ENCODE assay signal across 1 cellular context in genomic region chr11:68328374-68329091, GRCh38.
TF ChIP-seq lines count a peak whose summit lies in the region.

No MANE protein-coding gene starts in this region.

TF ChIP-seq in HepG2, 621 proteins besides CTCF, POLR2A, EP300 and RAD21 (continued from another document and continues in another):
- TF ChIP-seq ZNF281 (CRISPR knock-in tag; IDR thresholded peaks at IDR 0.05; ENCODE audit: borderline replicate concordance) = peak; percentile 97
- 0 out of 2 replicates have a peak, but pooled peaks have one; percentile 15 for TF ChIP-seq YEATS2 (CRISPR knock-in tag; IDR thresholded peaks at IDR 0.05; ENCODE audit: borderline replicate concordance)
- TF ChIP-seq SMARCE1 (IDR thresholded peaks at IDR 0.05; ENCODE audit: borderline replicate concordance) = no peak
- 0 out of 2 replicates have a peak, but pooled peaks have one; percentile 64 for TF ChIP-seq ZBTB25 (CRISPR knock-in tag; IDR thresholded peaks at IDR 0.05)
- TF ChIP-seq RARG (CRISPR knock-in tag; IDR thresholded peaks at IDR 0.05; ENCODE audit: low read depth) = no peak
- TF ChIP-seq HOXA7 (CRISPR knock-in tag; IDR thresholded peaks at IDR 0.05) = no peak
- no peak for TF ChIP-seq HNRNPK (IDR thresholded peaks at IDR 0.05; ENCODE audit: low read depth, low read length, poor library complexity, severe bottlenecking)
- TF ChIP-seq SP5 (CRISPR knock-in tag; IDR thresholded peaks at IDR 0.05; ENCODE audit: borderline replicate concordance, low read depth) = peak; percentile 90
- TF ChIP-seq SOX6 (IDR thresholded peaks at IDR 0.05) = no peak
- TF ChIP-seq SOX6 (CRISPR knock-in tag; IDR thresholded peaks at IDR 0.05) = peak; percentile 79
- peak; percentile 76; the same call in 1 of the 2 replicates for TF ChIP-seq MTA1 (CRISPR knock-in tag; IDR thresholded peaks at IDR 0.05; ENCODE audit: borderline replicate concordance)
- TF ChIP-seq ZNF567 (CRISPR knock-in tag; IDR thresholded peaks at IDR 0.05; ENCODE audit: borderline replicate concordance) = no peak
- no peak for TF ChIP-seq ZNF660 (CRISPR knock-in tag; IDR thresholded peaks at IDR 0.05; ENCODE audit: borderline replicate concordance, low read depth)
- TF ChIP-seq HOMEZ (CRISPR knock-in tag; IDR thresholded peaks at IDR 0.05; ENCODE audit: low read depth) = no peak
- TF ChIP-seq ZIK1 (CRISPR knock-in tag; IDR thresholded peaks at IDR 0.05; ENCODE audit: borderline replicate concordance, low read depth) = no peak
- TF ChIP-seq CBX1 (IDR thresholded peaks at IDR 0.05; ENCODE audit: low read depth) = no peak
- TF ChIP-seq ZNF280B (CRISPR knock-in tag; IDR thresholded peaks at IDR 0.05; ENCODE audit: borderline replicate concordance) = 0 out of 2 replicates have a peak, but pooled peaks have one; percentile 43
- TF ChIP-seq ZNF574 (CRISPR knock-in tag; IDR thresholded peaks at IDR 0.05) = no peak
- TF ChIP-seq NPAS2 (CRISPR knock-in tag; IDR thresholded peaks at IDR 0.05; ENCODE audit: borderline replicate concordance) = no peak
- no peak for TF ChIP-seq ZNF619 (CRISPR knock-in tag; IDR thresholded peaks at IDR 0.05)
- no peak for TF ChIP-seq ZBTB14 (CRISPR knock-in tag; IDR thresholded peaks at IDR 0.05)
- TF ChIP-seq ZSCAN20 (CRISPR knock-in tag; IDR thresholded peaks at IDR 0.05; ENCODE audit: borderline replicate concordance) = no peak
- TF ChIP-seq ZNF512 (CRISPR knock-in tag; IDR thresholded peaks at IDR 0.05) = no peak
- TF ChIP-seq DPF2 (CRISPR knock-in tag; IDR thresholded peaks at IDR 0.05; ENCODE audit: borderline replicate concordance, low read depth) = no peak
- TF ChIP-seq KLF15 (CRISPR knock-in tag; IDR thresholded peaks at IDR 0.05; ENCODE audit: borderline replicate concordance) = no peak
- no peak for TF ChIP-seq NFE2L2 (IDR thresholded peaks at IDR 0.05; ENCODE audit: low read length)
- TF ChIP-seq ZNF329 (CRISPR knock-in tag; IDR thresholded peaks at IDR 0.05; ENCODE audit: low read depth) = 0 out of 2 replicates have a peak, but pooled peaks have one; percentile 35
- peak; percentile 37; the same call in 1 of the 2 replicates for TF ChIP-seq MNT (IDR thresholded peaks at IDR 0.05)
- no peak for TF ChIP-seq KDM6A (CRISPR knock-in tag; IDR thresholded peaks at IDR 0.05; ENCODE audit: low read depth)
- no peak for TF ChIP-seq MIER3 (CRISPR knock-in tag; IDR thresholded peaks at IDR 0.05; ENCODE audit: borderline replicate concordance)
- TF ChIP-seq ZNF17 (CRISPR knock-in tag; IDR thresholded peaks at IDR 0.05) = no peak
- no peak for TF ChIP-seq ZNF629 (CRISPR knock-in tag; conservative IDR thresholded peaks at IDR 0.05)
- TF ChIP-seq ZNF253 (CRISPR knock-in tag; IDR thresholded peaks at IDR 0.05; ENCODE audit: borderline replicate concordance) = no peak
- TF ChIP-seq TBP (CRISPR knock-in tag; IDR thresholded peaks at IDR 0.05) = no peak
- TF ChIP-seq ZUFSP (CRISPR knock-in tag; IDR thresholded peaks at IDR 0.05; ENCODE audit: borderline replicate concordance) = no peak
- TF ChIP-seq HOXA9 (CRISPR knock-in tag; IDR thresholded peaks at IDR 0.05; ENCODE audit: borderline replicate concordance) = no peak
- TF ChIP-seq FOXC1 (CRISPR knock-in tag; IDR thresholded peaks at IDR 0.05; ENCODE audit: borderline replicate concordance) = no peak
- TF ChIP-seq ZNF691 (CRISPR knock-in tag; IDR thresholded peaks at IDR 0.05; ENCODE audit: borderline replicate concordance, low read depth) = no peak
- TF ChIP-seq SMARCC2 (IDR thresholded peaks at IDR 0.05) = no peak
- no peak for TF ChIP-seq SIN3A (IDR thresholded peaks at IDR 0.05; ENCODE audit: borderline replicate concordance, low read depth, low read length)
- TF ChIP-seq ZNF644 (CRISPR knock-in tag; IDR thresholded peaks at IDR 0.05; ENCODE audit: low read depth) = no peak
- TF ChIP-seq ZNF180 (CRISPR knock-in tag; IDR thresholded peaks at IDR 0.05; ENCODE audit: borderline replicate concordance, low read depth) = no peak
- TF ChIP-seq MAFG (CRISPR knock-in tag; IDR thresholded peaks at IDR 0.05) = no peak
- TF ChIP-seq ZNF468 (CRISPR knock-in tag; IDR thresholded peaks at IDR 0.05) = no peak
- 0 out of 2 replicates have a peak, but pooled peaks have one; percentile 13 for TF ChIP-seq POLR2G (IDR thresholded peaks at IDR 0.05; ENCODE audit: low read depth, low read length)
- no peak for TF ChIP-seq ZNF317 (CRISPR knock-in tag; IDR thresholded peaks at IDR 0.05)
- TF ChIP-seq FOXO1 (CRISPR knock-in tag; IDR thresholded peaks at IDR 0.05) = no peak
- TF ChIP-seq ELF3 (CRISPR knock-in tag; IDR thresholded peaks at IDR 0.05) = peak; percentile 82
- no peak for TF ChIP-seq GTF3A (CRISPR knock-in tag; conservative IDR thresholded peaks at IDR 0.05)
- no peak for TF ChIP-seq HCFC1 (IDR thresholded peaks at IDR 0.05; ENCODE audit: low read depth, low read length)
